Comparison of ENCODE assay signal across 16 cellular contexts in genomic region chr2:32532341-32532740, GRCh38.
DNase-seq lines count a peak whose midpoint lies in the region; ATAC-seq and TF ChIP-seq lines count a peak whose summit lies in the region.
"Had no signal": no experiment of that assay in that cellular context is flagged by ENCODE, and none has a peak within 500 bp of the region (broad histone marks: within the 10 kb centered on the region; RNA-seq: fewer than 3 reads in every experiment).

No MANE protein-coding gene starts in this region.

- TF ChIP-seq CTCF in natural killer cell (IDR thresholded peaks at IDR 0.05): no peak

- H3K4me1 Mint-ChIP-seq in natural killer cell (peaks cover 0 to 12% of the 10 kb centered on the region in 2 donors), memory B cell (peaks cover 3% of the 10 kb centered on the region)
- H3K4me1 Mint-ChIP-seq in natural killer cell treated with Interleukin-12 subunit alpha and Interleukin-12 subunit beta and Interleukin-15 and Interleukin-18, amount 100 ng/mL, for 72 hours (ENCODE audit: low read depth in 2 of 2): peaks cover 11 to 21% of the 10 kb centered on the region in 2 donors

- H3K4me3 Mint-ChIP-seq in natural killer cell (no peak overlapping the region), memory B cell (no peak overlapping the region)
- H3K4me3 Mint-ChIP-seq in natural killer cell treated with Interleukin-12 subunit alpha and Interleukin-12 subunit beta and Interleukin-15 and Interleukin-18, amount 100 ng/mL, for 72 hours: no peak overlapping the region
- H3K4me3 Mint-ChIP-seq: CD4-positive, alpha-beta memory T cell; HFFc6 had no signal

- H3K36me3 Mint-ChIP-seq in natural killer cell (peaks cover 6% of the 10 kb centered on the region), memory B cell (peaks cover 43% of the 10 kb centered on the region)
- H3K36me3 Mint-ChIP-seq in natural killer cell treated with Interleukin-12 subunit alpha and Interleukin-12 subunit beta and Interleukin-15 and Interleukin-18, amount 100 ng/mL, for 72 hours: peaks cover 42% of the 10 kb centered on the region

- H3K27me3 Mint-ChIP-seq in natural killer cell (ENCODE audit: low read depth in 2 of 2): no peaks in the 10 kb centered on the region
- no peaks in the 10 kb centered on the region for H3K27me3 Mint-ChIP-seq in natural killer cell treated with Interleukin-12 subunit alpha and Interleukin-12 subunit beta and Interleukin-15 and Interleukin-18, amount 100 ng/mL, for 72 hours
- no peaks in the 10 kb centered on the region for H3K27me3 Mint-ChIP-seq in memory B cell
- H3K27me3 Mint-ChIP-seq: CD4-positive, alpha-beta memory T cell had no signal

- no peak for ATAC-seq in natural killer cell
- ATAC-seq in natural killer cell treated with Interleukin-12 subunit alpha and Interleukin-12 subunit beta and Interleukin-15 and Interleukin-18, amount 100 ng/mL, for 72 hours: no peak
- no peak for ATAC-seq in memory B cell (ENCODE audit: low read depth)
- ATAC-seq in Right ventricle myocardium superior (ENCODE audit: poor library complexity): no peak
- ATAC-seq in GM21360 (IDR thresholded peaks at IDR 0.05; ENCODE audit: unreplicated experiment): no peak
- ATAC-seq: GM12878 had no signal

- intact Hi-C loops in natural killer cell (cut with micrococcal nuclease) (no loop called here), Right ventricle myocardium superior (cut with DNase I) (no loop called here)

- H3K9me3 Mint-ChIP-seq in natural killer cell: no peaks in the 10 kb centered on the region
- no peaks in the 10 kb centered on the region for H3K9me3 Mint-ChIP-seq in natural killer cell treated with Interleukin-12 subunit alpha and Interleukin-12 subunit beta and Interleukin-15 and Interleukin-18, amount 100 ng/mL, for 72 hours
- H3K9me3 Mint-ChIP-seq in memory B cell: no peaks in the 10 kb centered on the region
- H3K9me3 Mint-ChIP-seq: HFFc6 had no signal

- H3K27ac Mint-ChIP-seq in natural killer cell (peak overlapping the region; percentile 17 to 38), memory B cell (peak overlapping the region; percentile 36)
- no peak overlapping the region for H3K27ac Mint-ChIP-seq in natural killer cell treated with Interleukin-12 subunit alpha and Interleukin-12 subunit beta and Interleukin-15 and Interleukin-18, amount 100 ng/mL, for 72 hours
- H3K27ac Mint-ChIP-seq: HFFc6 had no signal

- no peak for DNase-seq in natural killer cell
- no peak for DNase-seq in natural killer cell treated with Interleukin-12 subunit alpha and Interleukin-12 subunit beta and Interleukin-15 and Interleukin-18, amount 100 ng/mL, for 72 hours (ENCODE audit: low spot score)
- DNase-seq in SK-N-DZ (ENCODE audit: low spot score): peak; percentile 92
- no peak for DNase-seq in memory B cell (ENCODE audit: low spot score in 2 of 2)
- no peak for DNase-seq in Right ventricle myocardium superior
- DNase-seq in effector CD8-positive, alpha-beta T cell (lab: John Stamatoyannopoulos, UW): no peak
- DNase-seq: C1 segment of cervical spinal cord; CD4-positive, alpha-beta memory T cell; DMS 273 treated with DMSO at 0.1 percent for 48 hours; DMS79; EL; GDM1; GOT3; HFFc6 had no signal

Comparison
In these comparisons a context has a peak if more than half of its experiments do, and no peak if none do; other contexts are left out.
1. H3K27ac Mint-ChIP-seq: peak in natural killer cell (2 of 2) and memory B cell (single experiment); none in natural killer cell treated with Interleukin-12 subunit alpha and Interleukin-12 subunit beta and Interleukin-15 and Interleukin-18, amount 100 ng/mL, for 72 hours (0 of 2).